ENCODE assay signal across 14 cellular contexts in genomic region chr6:76684881-76685280, GRCh38.
DNase-seq lines count a peak whose midpoint lies in the region; ATAC-seq and TF ChIP-seq lines count a peak whose summit lies in the region.
"Had no signal": no experiment of that assay in that cellular context is flagged by ENCODE, and none has a peak within 500 bp of the region (broad histone marks: within the 10 kb centered on the region; RNA-seq: fewer than 3 reads in every experiment).

No MANE protein-coding gene starts in this region.

- DNase-seq in DMS53 (lab: John Stamatoyannopoulos, UW) (peak; percentile 66), iPS-NIHi11 (ENCODE audit: low spot score) (peak; percentile 36), NCI-H2196 (lab: John Stamatoyannopoulos, UW; ENCODE audit: unreplicated experiment) (no peak), T-helper 17 cell (no peak)
- no peak for DNase-seq in activated effector memory CD4-positive, alpha-beta T cell treated with Interleukin-2 at 50 U/mL for 16 hours
- DNase-seq in effector memory CD4-positive, alpha-beta T cell: no peak
- DNase-seq: activated CD4-positive, CD25-positive, alpha-beta regulatory T cell treated with anti-CD3 and anti-CD28 coated beads, Interleukin-2, amount 50 U/mL, for 72 hours; activated CD8-positive, alpha-beta memory T cell treated with anti-CD3 and anti-CD28 coated beads, Interleukin-2, amount 50 U/mL, for 48 hours; activated naive CD4-positive, alpha-beta T cell treated with anti-CD3 and anti-CD28 coated beads, Interleukin-2, amount 10 ng/mL, durations not matched to agents 7 days and 5 days; NCI-H2029; psoas muscle; T-cell had no signal

- H3K4me3 Mint-ChIP-seq in T-helper 17 cell: no peak overlapping the region
- H3K4me3 Mint-ChIP-seq: activated naive CD4-positive, alpha-beta T cell treated with anti-CD3 and anti-CD28 coated beads, Interleukin-2, amount 10 ng/mL, durations not matched to agents 7 days and 5 days; T-cell had no signal

- H3K27me3 ChIP-seq in HUES64 (ENCODE audit: insufficient read depth, low read length): no peaks in the 10 kb centered on the region
- no peaks in the 10 kb centered on the region for H3K27me3 ChIP-seq in effector memory CD4-positive, alpha-beta T cell (replicated peaks; ENCODE audit: control insufficient read depth, insufficient read depth, low read length, poor library complexity, severe bottlenecking)

- H3K4me1 Mint-ChIP-seq in T-helper 17 cell: no peaks in the 10 kb centered on the region
- H3K4me1 Mint-ChIP-seq: activated naive CD4-positive, alpha-beta T cell treated with anti-CD3 and anti-CD28 coated beads, Interleukin-2, amount 10 ng/mL, durations not matched to agents 7 days and 5 days; T-cell had no signal

- peak; percentile 30 for TF ChIP-seq CTCF in VCaP (conservative IDR thresholded peaks at IDR 0.05)

- peaks cover 23% of the 10 kb centered on the region for H3K4me1 ChIP-seq in HUES64 (ENCODE audit: insufficient read depth, low read length)
- no peaks in the 10 kb centered on the region for H3K4me1 ChIP-seq in effector memory CD4-positive, alpha-beta T cell (ENCODE audit: control insufficient read depth, insufficient read depth, low read length, poor library complexity, severe bottlenecking)
- H3K4me1 ChIP-seq: psoas muscle had no signal

- no peak for ATAC-seq in T-helper 17 cell
- ATAC-seq: psoas muscle, T-cell had no signal

- H3K27ac ChIP-seq in HUES64 (ENCODE audit: low read depth, low read length) (no peak overlapping the region; the same call in 1 of the 2 replicates), VCaP (no peak overlapping the region)
- no peak overlapping the region for H3K27ac ChIP-seq in effector memory CD4-positive, alpha-beta T cell (ENCODE audit: insufficient read depth, low read length, poor library complexity, severe bottlenecking)
- H3K27ac ChIP-seq: psoas muscle had no signal

- H3K36me3 ChIP-seq in HUES64 (ENCODE audit: insufficient read depth, low read length): no peaks in the 10 kb centered on the region
- H3K36me3 ChIP-seq in effector memory CD4-positive, alpha-beta T cell (ENCODE audit: control insufficient read depth, insufficient read depth, low read length): no peaks in the 10 kb centered on the region

- H3K9me3 ChIP-seq in HUES64 (ENCODE audit: insufficient read depth, low read depth, low read length): no peaks in the 10 kb centered on the region
- no peaks in the 10 kb centered on the region for H3K9me3 ChIP-seq in effector memory CD4-positive, alpha-beta T cell (ENCODE audit: control insufficient read depth, low read length)
- H3K9me3 ChIP-seq in T-helper 17 cell (ENCODE audit: control insufficient read depth, low read length, poor library complexity, severe bottlenecking): no peaks in the 10 kb centered on the region
- H3K9me3 ChIP-seq: psoas muscle had no signal

- no peaks in the 10 kb centered on the region for H3K36me3 Mint-ChIP-seq in T-helper 17 cell (ENCODE audit: low read depth)
- H3K36me3 Mint-ChIP-seq: activated naive CD4-positive, alpha-beta T cell treated with anti-CD3 and anti-CD28 coated beads, Interleukin-2, amount 10 ng/mL, durations not matched to agents 7 days and 5 days; T-cell had no signal

- H3K27ac Mint-ChIP-seq in T-helper 17 cell: no peak overlapping the region
- H3K27ac Mint-ChIP-seq: activated naive CD4-positive, alpha-beta T cell treated with anti-CD3 and anti-CD28 coated beads, Interleukin-2, amount 10 ng/mL, durations not matched to agents 7 days and 5 days; T-cell had no signal

- no peaks in the 10 kb centered on the region for H3K27me3 Mint-ChIP-seq in T-helper 17 cell
- H3K27me3 Mint-ChIP-seq: activated naive CD4-positive, alpha-beta T cell treated with anti-CD3 and anti-CD28 coated beads, Interleukin-2, amount 10 ng/mL, durations not matched to agents 7 days and 5 days; T-cell had no signal

- 0 out of 2 replicates have a peak overlapping the region, but pooled peaks have one; percentile 1 for H3K9ac ChIP-seq in HUES64 (ENCODE audit: low read depth, low read length)

- 36% methylated on average over 5 of the region's 5 CpGs for WGBS in HUES64

- no peak overlapping the region for H3K4me3 ChIP-seq in HUES64 (ENCODE audit: low read length)
- H3K4me3 ChIP-seq in effector memory CD4-positive, alpha-beta T cell (ENCODE audit: insufficient read depth, low read depth, low read length, poor library complexity, severe bottlenecking): no peak overlapping the region
- H3K4me3 ChIP-seq: psoas muscle had no signal

Comparison
In these comparisons a context has a peak if more than half of its experiments do, and no peak if none do; other contexts are left out.
1. DNase-seq: peak in DMS53 (single experiment) and iPS-NIHi11 (single experiment); none in activated effector memory CD4-positive, alpha-beta T cell treated with Interleukin-2 at 50 U/mL for 16 hours (single experiment), NCI-H2196 (single experiment), effector memory CD4-positive, alpha-beta T cell (0 of 3) and T-helper 17 cell (0 of 3).